ENCODE assay signal across 8 cellular contexts in the genomic region with DNA sequence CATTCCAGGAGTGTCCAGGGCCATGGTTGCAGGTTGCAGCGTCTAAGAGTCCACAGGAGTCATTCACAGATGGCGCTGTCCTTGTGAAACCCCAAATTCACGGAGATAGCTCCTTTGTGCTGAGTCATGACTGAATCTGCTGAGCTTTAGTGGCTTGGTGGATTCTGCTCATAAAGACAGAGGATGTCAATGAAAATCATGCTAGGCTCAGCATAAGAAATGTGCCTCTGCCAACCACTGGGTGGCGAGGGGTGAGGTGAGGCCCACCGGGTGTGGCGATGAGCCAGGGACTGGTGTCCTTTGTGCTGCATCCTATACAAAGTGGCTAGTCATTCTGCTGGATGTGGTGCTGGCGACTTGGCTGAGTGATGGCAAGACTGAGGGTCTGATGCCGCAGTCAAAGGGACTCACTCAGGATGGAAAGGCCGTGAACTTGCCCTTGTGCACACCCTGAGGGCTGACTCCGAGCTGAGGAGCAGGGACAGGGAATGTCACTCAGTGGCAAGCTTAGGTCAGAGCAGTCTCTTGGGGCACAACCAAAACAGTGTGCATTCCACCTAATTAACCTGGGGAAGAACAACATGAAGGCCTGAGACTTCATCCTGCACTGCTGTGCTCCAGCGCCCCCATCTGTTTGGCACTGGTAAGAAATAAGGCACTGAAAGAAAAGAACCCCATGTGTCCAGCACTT.
DNase-seq lines count a peak whose midpoint lies in the region; ATAC-seq and TF ChIP-seq lines count a peak whose summit lies in the region.

No MANE protein-coding gene starts in this region.

- no peaks in the 10 kb centered on the region for H3K9me3 Mint-ChIP-seq in activated T-cell treated with anti-CD3 and anti-CD28 coated beads, Interleukin-2, amount 50 U/mL, for 72 hours
- H3K9me3 Mint-ChIP-seq in activated T-cell treated with anti-CD3 and anti-CD28 coated beads, Interleukin-2, amount 50 U/mL, for 4 hours: no peaks in the 10 kb centered on the region
- no peaks in the 10 kb centered on the region for H3K9me3 Mint-ChIP-seq in activated naive CD8-positive, alpha-beta T cell treated with anti-CD3 and anti-CD28 coated beads, Interleukin-2, amount 50 U/mL, for 24 hours

- peaks cover 0 to 4% of the 10 kb centered on the region in 2 donors for H3K36me3 Mint-ChIP-seq in activated T-cell treated with anti-CD3 and anti-CD28 coated beads, Interleukin-2, amount 50 U/mL, for 72 hours (ENCODE audit: insufficient read depth in 2 of 2)
- H3K36me3 Mint-ChIP-seq in activated T-cell treated with anti-CD3 and anti-CD28 coated beads, Interleukin-2, amount 50 U/mL, for 4 hours (ENCODE audit: insufficient read depth): peaks cover 20% of the 10 kb centered on the region
- peaks cover 8% of the 10 kb centered on the region for H3K36me3 Mint-ChIP-seq in activated naive CD8-positive, alpha-beta T cell treated with anti-CD3 and anti-CD28 coated beads, Interleukin-2, amount 50 U/mL, for 24 hours (ENCODE audit: low read depth)

- H3K9me3 ChIP-seq in right lobe of liver (no peaks in the 10 kb centered on the region), left lung (no peaks in the 10 kb centered on the region), thyroid gland (no peaks in the 10 kb centered on the region)

- WGBS in right lobe of liver (ENCODE audit: insufficient coverage, low coverage, low lambda C conversion rate, missing lambda C conversion rate): 76% methylated on average over 3 of the region's 11 CpGs
- 90 to 91% methylated on average over 9 to 11 of the region's 11 CpGs for WGBS in thyroid gland, 2 donors

- no peaks in the 10 kb centered on the region for H3K27me3 Mint-ChIP-seq in activated T-cell treated with anti-CD3 and anti-CD28 coated beads, Interleukin-2, amount 50 U/mL, for 72 hours (ENCODE audit: low read depth)
- no peaks in the 10 kb centered on the region for H3K27me3 Mint-ChIP-seq in activated T-cell treated with anti-CD3 and anti-CD28 coated beads, Interleukin-2, amount 50 U/mL, for 4 hours (ENCODE audit: low read depth)
- no peaks in the 10 kb centered on the region for H3K27me3 Mint-ChIP-seq in activated naive CD8-positive, alpha-beta T cell treated with anti-CD3 and anti-CD28 coated beads, Interleukin-2, amount 50 U/mL, for 24 hours

- peaks cover 0 to 4% (median 0%) of the 10 kb centered on the region in 4 donors for H3K36me3 ChIP-seq in right lobe of liver
- H3K36me3 ChIP-seq in left lung: peaks cover 0 to 16% of the 10 kb centered on the region in 2 donors
- H3K36me3 ChIP-seq in thyroid gland: no peaks in the 10 kb centered on the region

- H3K4me3 ChIP-seq in right lobe of liver (no peak overlapping the region), left lung (no peak overlapping the region), thyroid gland (replicated peaks in 1 of 3) (no peak overlapping the region)

- ATAC-seq in activated T-cell treated with anti-CD3 and anti-CD28 coated beads, Interleukin-2, amount 50 U/mL, for 72 hours (replicated peaks in 1 of 2): peak; percentile 41 to 60
- no peak for ATAC-seq in activated T-cell treated with anti-CD3 and anti-CD28 coated beads, Interleukin-2, amount 50 U/mL, for 4 hours
- peak; percentile 67 for ATAC-seq in activated naive CD8-positive, alpha-beta T cell treated with anti-CD3 and anti-CD28 coated beads, Interleukin-2, amount 50 U/mL, for 24 hours
- peak; percentile 19 to 67 (median 26) for ATAC-seq in right lobe of liver
- ATAC-seq in left lung: no peak
- no peak for ATAC-seq in GM21619 (IDR thresholded peaks at IDR 0.05; ENCODE audit: unreplicated experiment)

- H3K4me1 Mint-ChIP-seq in activated T-cell treated with anti-CD3 and anti-CD28 coated beads, Interleukin-2, amount 50 U/mL, for 72 hours (ENCODE audit: low read depth): peaks cover 20% of the 10 kb centered on the region
- peaks cover 5% of the 10 kb centered on the region for H3K4me1 Mint-ChIP-seq in activated T-cell treated with anti-CD3 and anti-CD28 coated beads, Interleukin-2, amount 50 U/mL, for 4 hours (ENCODE audit: low read depth)
- H3K4me1 Mint-ChIP-seq in activated naive CD8-positive, alpha-beta T cell treated with anti-CD3 and anti-CD28 coated beads, Interleukin-2, amount 50 U/mL, for 24 hours: peaks cover 8% of the 10 kb centered on the region

- TF ChIP-seq CTCF in right lobe of liver (IDR thresholded peaks at IDR 0.05) (peak in 1 of 4 donors; percentile 15), left lung (IDR thresholded peaks at IDR 0.05) (no peak), thyroid gland (IDR thresholded peaks at IDR 0.05) (no peak)

- no peak overlapping the region for H3K27ac Mint-ChIP-seq in activated T-cell treated with anti-CD3 and anti-CD28 coated beads, Interleukin-2, amount 50 U/mL, for 72 hours
- no peak overlapping the region for H3K27ac Mint-ChIP-seq in activated naive CD8-positive, alpha-beta T cell treated with anti-CD3 and anti-CD28 coated beads, Interleukin-2, amount 50 U/mL, for 24 hours

- no peak overlapping the region for H3K4me3 Mint-ChIP-seq in activated T-cell treated with anti-CD3 and anti-CD28 coated beads, Interleukin-2, amount 50 U/mL, for 72 hours
- H3K4me3 Mint-ChIP-seq in activated T-cell treated with anti-CD3 and anti-CD28 coated beads, Interleukin-2, amount 50 U/mL, for 4 hours: no peak overlapping the region
- no peak overlapping the region for H3K4me3 Mint-ChIP-seq in activated naive CD8-positive, alpha-beta T cell treated with anti-CD3 and anti-CD28 coated beads, Interleukin-2, amount 50 U/mL, for 24 hours

- no peaks in the 10 kb centered on the region for H3K27me3 ChIP-seq in right lobe of liver
- H3K27me3 ChIP-seq in left lung: no peaks in the 10 kb centered on the region
- H3K27me3 ChIP-seq in thyroid gland: no peaks in the 10 kb centered on the region

- no peak for TF ChIP-seq POLR2A in right lobe of liver (IDR thresholded peaks at IDR 0.05)
- no peak for TF ChIP-seq POLR2A in thyroid gland (IDR thresholded peaks at IDR 0.05)

- DNase-seq in activated T-cell treated with anti-CD3 and anti-CD28 coated beads, Interleukin-2, amount 50 U/mL, for 72 hours: peak; percentile 34 to 38
- no peak for DNase-seq in activated T-cell treated with anti-CD3 and anti-CD28 coated beads, Interleukin-2, amount 50 U/mL, for 4 hours
- DNase-seq in NAMALWA (ENCODE audit: low spot score) (peak; percentile 52), right lobe of liver (no peak), left lung (no peak), thyroid gland (no peak)
- peak; percentile 44 for DNase-seq in activated naive CD8-positive, alpha-beta T cell treated with anti-CD3 and anti-CD28 coated beads, Interleukin-2, amount 50 U/mL, for 24 hours

- no peaks in the 10 kb centered on the region for H3K4me1 ChIP-seq in right lobe of liver
- no peaks in the 10 kb centered on the region for H3K4me1 ChIP-seq in left lung
- H3K4me1 ChIP-seq in thyroid gland: no peaks in the 10 kb centered on the region

- intact Hi-C loops in right lobe of liver (cut with DNase I): loop anchor here in 1 of 2 donors (10.0 kb wide), 1 partner anchor 165 kb away; no protein-coding TSS in a partner anchor
- intact Hi-C loops in left lung (cut with DNase I): no loop called here
- intact Hi-C loops in thyroid gland (cut with DNase I): loop anchor here (5.0 to 10.0 kb wide), 2 partner anchors 165 to 493 kb away; no protein-coding TSS in a partner anchor

- H3K27ac ChIP-seq in right lobe of liver: no peak overlapping the region
- no peak overlapping the region for H3K27ac ChIP-seq in left lung
- no peak overlapping the region for H3K27ac ChIP-seq in thyroid gland

Comparison
In these comparisons a context has a peak if more than half of its experiments do, and no peak if none do; other contexts are left out.
1. ATAC-seq: peak in activated T-cell treated with anti-CD3 and anti-CD28 coated beads, Interleukin-2, amount 50 U/mL, for 72 hours (2 of 2), activated naive CD8-positive, alpha-beta T cell treated with anti-CD3 and anti-CD28 coated beads, Interleukin-2, amount 50 U/mL, for 24 hours (single experiment) and right lobe of liver (4 of 4); none in activated T-cell treated with anti-CD3 and anti-CD28 coated beads, Interleukin-2, amount 50 U/mL, for 4 hours (0 of 2), left lung (single experiment) and GM21619 (single experiment).
2. DNase-seq: peak in activated T-cell treated with anti-CD3 and anti-CD28 coated beads, Interleukin-2, amount 50 U/mL, for 72 hours (2 of 2), NAMALWA (single experiment) and activated naive CD8-positive, alpha-beta T cell treated with anti-CD3 and anti-CD28 coated beads, Interleukin-2, amount 50 U/mL, for 24 hours (single experiment); none in activated T-cell treated with anti-CD3 and anti-CD28 coated beads, Interleukin-2, amount 50 U/mL, for 4 hours (single experiment), right lobe of liver (0 of 3), left lung (0 of 2) and thyroid gland (0 of 2).